ENCODE assay signal across 1 cellular context in the genomic region with DNA sequence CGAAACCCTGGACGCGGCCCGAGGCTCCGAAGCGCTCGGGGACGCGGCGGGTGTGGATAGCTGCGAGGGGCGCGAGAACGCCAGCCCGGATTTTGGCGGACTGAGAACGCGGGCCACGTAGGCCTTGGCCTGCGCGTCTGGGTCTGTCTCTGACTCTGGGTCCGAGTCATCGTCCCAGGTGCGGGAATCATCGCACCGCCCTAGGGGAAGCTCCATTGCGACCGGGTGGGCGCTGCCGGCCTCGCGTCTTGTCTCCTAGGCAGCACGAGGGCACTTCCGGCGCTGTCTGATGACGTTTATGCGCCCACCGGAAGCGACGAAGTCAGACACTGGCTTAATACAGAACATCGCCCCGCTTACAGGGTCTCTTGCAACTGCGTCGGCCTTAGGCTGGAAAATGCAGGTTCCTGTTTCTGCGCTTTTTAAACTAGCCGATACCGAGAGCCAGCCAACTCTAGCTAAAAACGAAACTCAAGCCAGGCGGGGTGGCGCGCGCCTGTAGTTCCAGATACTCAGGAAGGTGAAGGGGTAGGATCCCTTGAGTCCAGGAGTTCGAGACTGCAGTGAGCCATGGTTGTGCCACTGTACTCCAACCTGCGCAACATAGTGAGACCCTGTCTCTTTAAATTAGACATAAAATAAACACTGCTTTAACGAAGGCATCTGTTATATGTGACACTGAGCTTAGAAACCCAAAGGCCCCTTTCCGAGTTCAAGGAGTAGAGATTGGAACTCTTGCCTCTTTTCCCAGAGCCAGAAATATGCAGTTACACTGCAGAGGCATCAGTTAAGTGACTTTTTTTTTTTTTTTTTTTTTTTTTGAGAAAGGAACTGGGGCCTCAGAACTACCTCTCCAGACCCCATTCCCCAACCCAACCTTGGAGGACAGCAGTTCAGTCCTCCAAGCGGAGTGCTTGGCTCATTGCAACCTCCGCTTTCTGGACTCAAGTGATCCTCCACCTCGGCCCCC.
TF ChIP-seq lines count a peak whose summit lies in the region.

Gene FBXW9, minus strand, starts transcription at position 266 of the 970 bp plus-strand sequence. Its CDS starts 50 bp downstream, at position 216.

TF ChIP-seq in HepG2, 621 proteins besides CTCF, POLR2A, EP300 and RAD21 (continued from another document and continues in another):
- TF ChIP-seq JUN (CRISPR knock-in tag; IDR thresholded peaks at IDR 0.05) (no peak), ZNF589 (CRISPR knock-in tag; conservative IDR thresholded peaks at IDR 0.05) (no peak), ZMYM3 (CRISPR knock-in tag; IDR thresholded peaks at IDR 0.05) (peak; percentile 33; the same call in 1 of the 2 replicates), ZNF572 (CRISPR knock-in tag; IDR thresholded peaks at IDR 0.05) (0 out of 2 replicates have a peak, but pooled peaks have one; percentile 48), BRD4 (CRISPR knock-in tag; IDR thresholded peaks at IDR 0.05) (peak; percentile 71; the same call in 1 of the 2 replicates), ARID4A (CRISPR knock-in tag; IDR thresholded peaks at IDR 0.05; ENCODE audit: borderline replicate concordance) (peak; percentile 100), ZNF792 (CRISPR knock-in tag; IDR thresholded peaks at IDR 0.05) (peak; percentile 87), ZNF441 (CRISPR knock-in tag; IDR thresholded peaks at IDR 0.05; ENCODE audit: borderline replicate concordance) (peak; percentile 63; the same call in 1 of the 2 replicates), SAP130 (CRISPR knock-in tag; IDR thresholded peaks at IDR 0.05; ENCODE audit: low read depth) (peak; percentile 100), ZFP91 (CRISPR knock-in tag; IDR thresholded peaks at IDR 0.05; ENCODE audit: borderline replicate concordance) (peak; percentile 51; the same call in 1 of the 2 replicates), YEATS2 (CRISPR knock-in tag; IDR thresholded peaks at IDR 0.05; ENCODE audit: borderline replicate concordance) (peak; percentile 94), DNMT1 (CRISPR knock-in tag; IDR thresholded peaks at IDR 0.05) (peak; percentile 65), ZNF333 (CRISPR knock-in tag; IDR thresholded peaks at IDR 0.05; ENCODE audit: borderline replicate concordance) (no peak), SP2 (CRISPR knock-in tag; IDR thresholded peaks at IDR 0.05) (peak; percentile 73), ARID2 (CRISPR knock-in tag; IDR thresholded peaks at IDR 0.05; ENCODE audit: borderline replicate concordance) (no peak), ZFX (CRISPR knock-in tag; IDR thresholded peaks at IDR 0.05; ENCODE audit: low read depth) (peak; percentile 82), RAD51 (IDR thresholded peaks at IDR 0.05; ENCODE audit: borderline replicate concordance) (no peak), ELF3 (CRISPR knock-in tag; IDR thresholded peaks at IDR 0.05) (peak; percentile 44; the same call in 1 of the 2 replicates), ZNF280B (CRISPR knock-in tag; IDR thresholded peaks at IDR 0.05; ENCODE audit: borderline replicate concordance) (peak; percentile 95), ZNF180 (CRISPR knock-in tag; IDR thresholded peaks at IDR 0.05; ENCODE audit: borderline replicate concordance, low read depth) (peak; percentile 66; the same call in 1 of the 2 replicates), POLR2AphosphoS2 (IDR thresholded peaks at IDR 0.05; ENCODE audit: low read depth, low read length) (peak; percentile 98), RBFOX2 (IDR thresholded peaks at IDR 0.05; ENCODE audit: low read depth, low read length) (peak; percentile 82), BCL6 (CRISPR knock-in tag; IDR thresholded peaks at IDR 0.05) (peak; percentile 46; the same call in 1 of the 2 replicates), MXD4 (CRISPR knock-in tag; IDR thresholded peaks at IDR 0.05) (peak; percentile 87), MED13 (CRISPR knock-in tag; IDR thresholded peaks at IDR 0.05) (peak; percentile 68; the same call in 1 of the 2 replicates), HIVEP1 (CRISPR knock-in tag; IDR thresholded peaks at IDR 0.05) (peak; percentile 66; the same call in 1 of the 2 replicates), TBX2 (CRISPR knock-in tag; IDR thresholded peaks at IDR 0.05; ENCODE audit: borderline replicate concordance) (peak; percentile 61; the same call in 1 of the 2 replicates), NONO (IDR thresholded peaks at IDR 0.05) (no peak), NONO (CRISPR knock-in tag; conservative IDR thresholded peaks at IDR 0.05) (peak; percentile 60), HMGXB3 (CRISPR knock-in tag; IDR thresholded peaks at IDR 0.05; ENCODE audit: borderline replicate concordance) (peak; percentile 74; the same call in 1 of the 2 replicates), SALL2 (CRISPR knock-in tag; IDR thresholded peaks at IDR 0.05) (peak; percentile 86; the same call in 1 of the 2 replicates), ZNF83 (CRISPR knock-in tag; IDR thresholded peaks at IDR 0.05; ENCODE audit: borderline replicate concordance) (no peak), ZNF451 (CRISPR knock-in tag; IDR thresholded peaks at IDR 0.05) (no peak), HNF1B (CRISPR knock-in tag; IDR thresholded peaks at IDR 0.05) (peak; percentile 91; the same call in 1 of the 2 replicates), PHF20 (CRISPR knock-in tag; IDR thresholded peaks at IDR 0.05) (peak; percentile 99), KDM5A (IDR thresholded peaks at IDR 0.05; ENCODE audit: borderline replicate concordance, low read length) (peak; percentile 99), SP4 (CRISPR knock-in tag; IDR thresholded peaks at IDR 0.05) (peak; percentile 42; the same call in 1 of the 2 replicates), SKI (IDR thresholded peaks at IDR 0.05; ENCODE audit: partially characterized antibody) (peak; percentile 17), ZNF230 (CRISPR knock-in tag; IDR thresholded peaks at IDR 0.05) (peak; percentile 78; the same call in 1 of the 2 replicates), NFYB (CRISPR knock-in tag; IDR thresholded peaks at IDR 0.05) (no peak; the same call in 1 of the 2 replicates), GABPB1 (CRISPR knock-in tag; IDR thresholded peaks at IDR 0.05) (peak; percentile 100), ZFP1 (CRISPR knock-in tag; IDR thresholded peaks at IDR 0.05) (peak; percentile 43; the same call in 1 of the 2 replicates), HCFC1 (IDR thresholded peaks at IDR 0.05; ENCODE audit: low read depth, low read length) (peak; percentile 83), HNRNPLL (IDR thresholded peaks at IDR 0.05; ENCODE audit: low read depth, low read length, poor library complexity, severe bottlenecking) (no peak)
- TF ChIP-seq, protein P1, sequence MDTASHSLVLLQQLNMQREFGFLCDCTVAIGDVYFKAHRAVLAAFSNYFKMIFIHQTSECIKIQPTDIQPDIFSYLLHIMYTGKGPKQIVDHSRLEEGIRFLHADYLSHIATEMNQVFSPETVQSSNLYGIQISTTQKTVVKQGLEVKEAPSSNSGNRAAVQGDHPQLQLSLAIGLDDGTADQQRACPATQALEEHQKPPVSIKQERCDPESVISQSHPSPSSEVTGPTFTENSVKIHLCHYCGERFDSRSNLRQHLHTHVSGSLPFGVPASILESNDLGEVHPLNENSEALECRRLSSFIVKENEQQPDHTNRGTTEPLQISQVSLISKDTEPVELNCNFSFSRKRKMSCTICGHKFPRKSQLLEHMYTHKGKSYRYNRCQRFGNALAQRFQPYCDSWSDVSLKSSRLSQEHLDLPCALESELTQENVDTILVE (CRISPR knock-in tag; IDR thresholded peaks at IDR 0.05), result peak; percentile 71; the same call in 1 of the 2 replicates
- TF ChIP-seq, protein P2, sequence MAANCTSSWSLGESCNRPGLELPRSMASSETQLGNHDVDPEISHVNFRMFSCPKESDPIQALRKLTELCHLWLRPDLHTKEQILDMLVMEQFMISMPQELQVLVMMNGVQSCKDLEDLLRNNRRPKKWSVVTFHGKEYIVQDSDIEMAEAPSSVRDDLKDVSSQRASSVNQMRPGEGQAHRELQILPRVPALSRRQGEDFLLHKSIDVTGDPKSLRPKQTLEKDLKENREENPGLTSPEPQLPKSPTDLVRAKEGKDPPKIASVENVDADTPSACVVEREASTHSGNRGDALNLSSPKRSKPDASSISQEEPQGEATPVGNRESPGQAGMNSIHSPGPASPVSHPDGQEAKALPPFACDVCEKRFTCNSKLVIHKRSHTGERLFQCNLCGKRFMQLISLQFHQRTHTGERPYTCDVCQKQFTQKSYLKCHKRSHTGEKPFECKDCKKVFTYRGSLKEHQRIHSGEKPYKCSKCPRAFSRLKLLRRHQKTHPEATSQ (CRISPR knock-in tag; IDR thresholded peaks at IDR 0.05; ENCODE audit: borderline replicate concordance), result no peak
